22 cellular contexts compared by ENCODE assay signal in genomic region chr12:78240827-78241226, GRCh38.
"Had no signal": no experiment of that assay in that cellular context is flagged by ENCODE, and none has a peak within 500 bp of the region (broad histone marks: within the 10 kb centered on the region; RNA-seq: fewer than 3 reads in every experiment).

No MANE protein-coding gene starts in this region.

- FAIRE-seq: colon had no signal

- H3K4me3 ChIP-seq: body of pancreas, lower lobe of right lung, smooth muscle cell, suprapubic skin, upper lobe of left lung had no signal

- H3K9me3 ChIP-seq: body of pancreas, lower lobe of right lung, suprapubic skin, upper lobe of left lung had no signal

- H3K27ac ChIP-seq: body of pancreas, lower lobe of right lung, suprapubic skin, upper lobe of left lung had no signal

- DNase-seq: activated B cell treated with CpG ODN at 0.5 μM for 24 hours; activated CD4-positive, alpha-beta memory T cell treated with anti-CD3 and anti-CD28 coated beads, Interleukin-2, amount 10 ng/mL, durations not matched to agents 7 days and 5 days; activated CD4-positive, alpha-beta T cell treated with anti-CD3 and anti-CD28 coated beads for 4 hours; activated CD8-positive, alpha-beta memory T cell treated with anti-CD3 and anti-CD28 coated beads, Interleukin-2, amount 10 ng/mL, durations not matched to agents 7 days and 5 days; activated naive CD4-positive, alpha-beta T cell treated with Interleukin-2 at 50 U/mL for 16 hours; activated naive CD8-positive, alpha-beta T cell treated with anti-CD3 and anti-CD28 coated beads, Interleukin-2, amount 10 ng/mL, durations not matched to agents 7 days and 5 days; amygdala; body of pancreas; erythroblast; foreskin melanocyte; islet precursor cell; lower lobe of right lung; natural killer cell; nucleus accumbens; stimulated activated CD4-positive, alpha-beta T cell treated with anti-CD3 and anti-CD28 coated beads, Interleukin-4, amount 100 ng/mL, for 1 hour; stimulated activated naive CD8-positive, alpha-beta T cell treated with anti-CD3 and anti-CD28 coated beads, Interleukin-15, amount 100 ng/mL, for 72 hours; upper lobe of left lung had no signal

- H3K27me3 ChIP-seq: body of pancreas, suprapubic skin, upper lobe of left lung had no signal

- H3K4me2 ChIP-seq: smooth muscle cell had no signal

- H3K4me1 ChIP-seq: body of pancreas, lower lobe of right lung, suprapubic skin, upper lobe of left lung had no signal

- ATAC-seq: activated CD8-positive, alpha-beta memory T cell treated with anti-CD3 and anti-CD28 coated beads, Interleukin-2, amount 10 ng/mL, durations not matched to agents 7 days and 5 days; activated T-helper 17 cell treated with anti-CD3 and anti-CD28 coated beads, Interleukin-2, amount 50 U/mL, for 72 hours; body of pancreas; lower lobe of right lung; natural killer cell; sciatic nerve; stimulated activated naive CD8-positive, alpha-beta T cell treated with anti-CD3 and anti-CD28 coated beads, Interleukin-15, amount 100 ng/mL, for 72 hours had no signal

- H3K36me3 ChIP-seq: lower lobe of right lung, suprapubic skin, upper lobe of left lung had no signal
